8 cellular contexts compared by ENCODE assay signal in genomic region chr1:163410073-163410522, GRCh38.
A peak's percentile ranks its signal among the peaks of the same experiment; 100 is the strongest.
DNase-seq lines count a peak whose midpoint lies in the region; ATAC-seq lines count a peak whose summit lies in the region.

No MANE protein-coding gene starts in this region.

- H3K27ac Mint-ChIP-seq in activated naive CD8-positive, alpha-beta T cell treated with anti-CD3 and anti-CD28 coated beads, Interleukin-2, amount 50 U/mL, for 24 hours = no peak overlapping the region

- peak overlapping the region; percentile 29; the same call in 1 of the 2 replicates for H3K4me3 ChIP-seq in iPS-20b (ENCODE audit: low read length)

- no peak overlapping the region; the same call in 1 of the 2 replicates for H3K9ac ChIP-seq in iPS-20b (ENCODE audit: low read depth, low read length)

- ATAC-seq in HG03378 (IDR thresholded peaks at IDR 0.05; ENCODE audit: unreplicated experiment) (peak; percentile 34), GM19467 (IDR thresholded peaks at IDR 0.05; ENCODE audit: unreplicated experiment) (no peak), HG03025 (IDR thresholded peaks at IDR 0.05; ENCODE audit: low FRiP score, unreplicated experiment) (no peak)
- no peak for ATAC-seq in activated naive CD8-positive, alpha-beta T cell treated with anti-CD3 and anti-CD28 coated beads, Interleukin-2, amount 50 U/mL, for 24 hours

- no peaks in the 10 kb centered on the region for H3K36me3 ChIP-seq in iPS-20b (ENCODE audit: insufficient read depth, low read depth, low read length)

- H3K27me3 Mint-ChIP-seq in activated naive CD8-positive, alpha-beta T cell treated with anti-CD3 and anti-CD28 coated beads, Interleukin-2, amount 50 U/mL, for 24 hours = peaks cover 9% of the 10 kb centered on the region

- H3K9me3 ChIP-seq in iPS-20b (ENCODE audit: insufficient read depth, low read depth, low read length) = no peaks in the 10 kb centered on the region

- peaks cover 10% of the 10 kb centered on the region for H3K4me1 ChIP-seq in iPS-20b (ENCODE audit: insufficient read depth, low read length)

- H3K4me3 Mint-ChIP-seq in activated naive CD8-positive, alpha-beta T cell treated with anti-CD3 and anti-CD28 coated beads, Interleukin-2, amount 50 U/mL, for 24 hours = no peak overlapping the region

- no peaks in the 10 kb centered on the region for H3K9me3 Mint-ChIP-seq in activated naive CD8-positive, alpha-beta T cell treated with anti-CD3 and anti-CD28 coated beads, Interleukin-2, amount 50 U/mL, for 24 hours

- H3K36me3 Mint-ChIP-seq in activated naive CD8-positive, alpha-beta T cell treated with anti-CD3 and anti-CD28 coated beads, Interleukin-2, amount 50 U/mL, for 24 hours (ENCODE audit: low read depth) = no peaks in the 10 kb centered on the region

- peaks cover 5% of the 10 kb centered on the region; the same call in 1 of the 2 replicates for H3K27me3 ChIP-seq in iPS-20b (ENCODE audit: insufficient read depth, low read length)

- H3K4me1 Mint-ChIP-seq in activated naive CD8-positive, alpha-beta T cell treated with anti-CD3 and anti-CD28 coated beads, Interleukin-2, amount 50 U/mL, for 24 hours = no peaks in the 10 kb centered on the region

- H3K27ac ChIP-seq in iPS-20b (ENCODE audit: low read length) = no peak overlapping the region

- DNase-seq in DMS79 (lab: John Stamatoyannopoulos, UW) (peak; percentile 25), NCI-H526 treated with DMSO at 0.1 percent for 48 hours (lab: John Stamatoyannopoulos, UW) (peak; percentile 91)
- DNase-seq in activated naive CD8-positive, alpha-beta T cell treated with anti-CD3 and anti-CD28 coated beads, Interleukin-2, amount 50 U/mL, for 24 hours = peak; percentile 33
- DNase-seq in stimulated activated CD4-positive, alpha-beta T cell treated with anti-CD3 and anti-CD28 coated beads, Interleukin-12 subunit alpha, Interleukin-12 subunit beta, amount 100 ng/mL, for 48 hours (ENCODE audit: low read depth in 2 of 3, low spot score in 1 of 3) = peak in 2 of 3 donors; percentile 6 to 24

Comparison
In these comparisons a context has a peak if more than half of its experiments do, and no peak if none do; other contexts are left out.
1. DNase-seq: peak in every context shown above with its lines; median percentile 91 in NCI-H526 treated with DMSO at 0.1 percent for 48 hours; 33 in activated naive CD8-positive, alpha-beta T cell treated with anti-CD3 and anti-CD28 coated beads, Interleukin-2, amount 50 U/mL, for 24 hours; 25 in DMS79; 15 in stimulated activated CD4-positive, alpha-beta T cell treated with anti-CD3 and anti-CD28 coated beads, Interleukin-12 subunit alpha, Interleukin-12 subunit beta, amount 100 ng/mL, for 48 hours.